1 cellular context compared by ENCODE assay signal in the genomic region with DNA sequence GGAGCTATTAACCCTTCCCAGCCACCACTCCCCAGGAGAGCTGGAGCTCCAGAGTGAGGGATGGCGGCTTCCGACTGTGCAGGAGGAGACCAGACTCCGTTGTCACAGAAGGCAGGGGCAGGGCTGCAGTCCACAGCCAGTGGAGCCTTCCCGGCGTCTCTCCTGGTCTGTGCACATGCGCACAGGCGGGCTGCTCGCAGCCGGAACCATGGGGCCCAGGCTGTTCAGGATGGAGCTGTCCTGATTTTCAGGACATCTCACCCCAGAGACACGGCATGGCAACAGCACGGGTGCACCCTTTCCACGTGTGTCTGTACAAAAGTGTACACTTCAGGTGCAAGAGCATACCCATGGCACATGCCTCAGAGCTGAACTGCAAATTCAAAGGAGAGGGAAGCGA.
TF ChIP-seq lines count a peak whose summit lies in the region.

No MANE protein-coding gene starts in this region.

TF ChIP-seq in GM23338, 12 proteins besides CTCF, POLR2A, EP300 and RAD21 (continued from another document):
- TF ChIP-seq, protein P1, sequence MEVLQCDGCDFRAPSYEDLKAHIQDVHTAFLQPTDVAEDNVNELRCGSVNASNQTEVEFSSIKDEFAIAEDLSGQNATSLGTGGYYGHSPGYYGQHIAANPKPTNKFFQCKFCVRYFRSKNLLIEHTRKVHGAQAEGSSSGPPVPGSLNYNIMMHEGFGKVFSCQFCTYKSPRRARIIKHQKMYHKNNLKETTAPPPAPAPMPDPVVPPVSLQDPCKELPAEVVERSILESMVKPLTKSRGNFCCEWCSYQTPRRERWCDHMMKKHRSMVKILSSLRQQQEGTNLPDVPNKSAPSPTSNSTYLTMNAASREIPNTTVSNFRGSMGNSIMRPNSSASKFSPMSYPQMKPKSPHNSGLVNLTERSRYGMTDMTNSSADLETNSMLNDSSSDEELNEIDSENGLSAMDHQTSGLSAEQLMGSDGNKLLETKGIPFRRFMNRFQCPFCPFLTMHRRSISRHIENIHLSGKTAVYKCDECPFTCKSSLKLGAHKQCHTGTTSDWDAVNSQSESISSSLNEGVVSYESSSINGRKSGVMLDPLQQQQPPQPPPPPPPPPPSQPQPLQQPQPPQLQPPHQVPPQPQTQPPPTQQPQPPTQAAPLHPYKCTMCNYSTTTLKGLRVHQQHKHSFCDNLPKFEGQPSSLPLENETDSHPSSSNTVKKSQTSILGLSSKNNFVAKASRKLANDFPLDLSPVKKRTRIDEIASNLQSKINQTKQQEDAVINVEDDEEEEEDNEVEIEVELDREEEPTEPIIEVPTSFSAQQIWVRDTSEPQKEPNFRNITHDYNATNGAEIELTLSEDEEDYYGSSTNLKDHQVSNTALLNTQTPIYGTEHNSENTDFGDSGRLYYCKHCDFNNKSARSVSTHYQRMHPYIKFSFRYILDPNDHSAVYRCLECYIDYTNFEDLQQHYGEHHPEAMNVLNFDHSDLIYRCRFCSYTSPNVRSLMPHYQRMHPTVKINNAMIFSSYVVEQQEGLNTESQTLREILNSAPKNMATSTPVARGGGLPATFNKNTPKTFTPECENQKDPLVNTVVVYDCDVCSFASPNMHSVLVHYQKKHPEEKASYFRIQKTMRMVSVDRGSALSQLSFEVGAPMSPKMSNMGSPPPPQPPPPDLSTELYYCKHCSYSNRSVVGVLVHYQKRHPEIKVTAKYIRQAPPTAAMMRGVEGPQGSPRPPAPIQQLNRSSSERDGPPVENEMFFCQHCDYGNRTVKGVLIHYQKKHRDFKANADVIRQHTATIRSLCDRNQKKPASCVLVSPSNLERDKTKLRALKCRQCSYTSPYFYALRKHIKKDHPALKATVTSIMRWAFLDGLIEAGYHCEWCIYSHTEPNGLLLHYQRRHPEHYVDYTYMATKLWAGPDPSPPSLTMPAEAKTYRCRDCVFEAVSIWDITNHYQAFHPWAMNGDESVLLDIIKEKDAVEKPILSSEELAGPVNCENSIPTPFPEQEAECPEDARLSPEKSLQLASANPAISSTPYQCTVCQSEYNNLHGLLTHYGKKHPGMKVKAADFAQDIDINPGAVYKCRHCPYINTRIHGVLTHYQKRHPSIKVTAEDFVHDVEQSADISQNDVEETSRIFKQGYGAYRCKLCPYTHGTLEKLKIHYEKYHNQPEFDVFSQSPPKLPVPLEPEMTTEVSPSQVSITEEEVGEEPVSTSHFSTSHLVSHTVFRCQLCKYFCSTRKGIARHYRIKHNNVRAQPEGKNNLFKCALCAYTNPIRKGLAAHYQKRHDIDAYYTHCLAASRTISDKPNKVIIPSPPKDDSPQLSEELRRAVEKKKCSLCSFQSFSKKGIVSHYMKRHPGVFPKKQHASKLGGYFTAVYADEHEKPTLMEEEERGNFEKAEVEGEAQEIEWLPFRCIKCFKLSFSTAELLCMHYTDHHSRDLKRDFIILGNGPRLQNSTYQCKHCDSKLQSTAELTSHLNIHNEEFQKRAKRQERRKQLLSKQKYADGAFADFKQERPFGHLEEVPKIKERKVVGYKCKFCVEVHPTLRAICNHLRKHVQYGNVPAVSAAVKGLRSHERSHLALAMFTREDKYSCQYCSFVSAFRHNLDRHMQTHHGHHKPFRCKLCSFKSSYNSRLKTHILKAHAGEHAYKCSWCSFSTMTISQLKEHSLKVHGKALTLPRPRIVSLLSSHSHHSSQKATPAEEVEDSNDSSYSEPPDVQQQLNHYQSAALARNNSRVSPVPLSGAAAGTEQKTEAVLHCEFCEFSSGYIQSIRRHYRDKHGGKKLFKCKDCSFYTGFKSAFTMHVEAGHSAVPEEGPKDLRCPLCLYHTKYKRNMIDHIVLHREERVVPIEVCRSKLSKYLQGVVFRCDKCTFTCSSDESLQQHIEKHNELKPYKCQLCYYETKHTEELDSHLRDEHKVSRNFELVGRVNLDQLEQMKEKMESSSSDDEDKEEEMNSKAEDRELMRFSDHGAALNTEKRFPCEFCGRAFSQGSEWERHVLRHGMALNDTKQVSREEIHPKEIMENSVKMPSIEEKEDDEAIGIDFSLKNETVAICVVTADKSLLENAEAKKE (CRISPR knock-in tag; IDR thresholded peaks at IDR 0.05): no peak
- no peak for TF ChIP-seq NANOG (IDR thresholded peaks at IDR 0.05; ENCODE audit: borderline replicate concordance)
- TF ChIP-seq, protein P2, sequence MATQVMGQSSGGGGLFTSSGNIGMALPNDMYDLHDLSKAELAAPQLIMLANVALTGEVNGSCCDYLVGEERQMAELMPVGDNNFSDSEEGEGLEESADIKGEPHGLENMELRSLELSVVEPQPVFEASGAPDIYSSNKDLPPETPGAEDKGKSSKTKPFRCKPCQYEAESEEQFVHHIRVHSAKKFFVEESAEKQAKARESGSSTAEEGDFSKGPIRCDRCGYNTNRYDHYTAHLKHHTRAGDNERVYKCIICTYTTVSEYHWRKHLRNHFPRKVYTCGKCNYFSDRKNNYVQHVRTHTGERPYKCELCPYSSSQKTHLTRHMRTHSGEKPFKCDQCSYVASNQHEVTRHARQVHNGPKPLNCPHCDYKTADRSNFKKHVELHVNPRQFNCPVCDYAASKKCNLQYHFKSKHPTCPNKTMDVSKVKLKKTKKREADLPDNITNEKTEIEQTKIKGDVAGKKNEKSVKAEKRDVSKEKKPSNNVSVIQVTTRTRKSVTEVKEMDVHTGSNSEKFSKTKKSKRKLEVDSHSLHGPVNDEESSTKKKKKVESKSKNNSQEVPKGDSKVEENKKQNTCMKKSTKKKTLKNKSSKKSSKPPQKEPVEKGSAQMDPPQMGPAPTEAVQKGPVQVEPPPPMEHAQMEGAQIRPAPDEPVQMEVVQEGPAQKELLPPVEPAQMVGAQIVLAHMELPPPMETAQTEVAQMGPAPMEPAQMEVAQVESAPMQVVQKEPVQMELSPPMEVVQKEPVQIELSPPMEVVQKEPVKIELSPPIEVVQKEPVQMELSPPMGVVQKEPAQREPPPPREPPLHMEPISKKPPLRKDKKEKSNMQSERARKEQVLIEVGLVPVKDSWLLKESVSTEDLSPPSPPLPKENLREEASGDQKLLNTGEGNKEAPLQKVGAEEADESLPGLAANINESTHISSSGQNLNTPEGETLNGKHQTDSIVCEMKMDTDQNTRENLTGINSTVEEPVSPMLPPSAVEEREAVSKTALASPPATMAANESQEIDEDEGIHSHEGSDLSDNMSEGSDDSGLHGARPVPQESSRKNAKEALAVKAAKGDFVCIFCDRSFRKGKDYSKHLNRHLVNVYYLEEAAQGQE (IDR thresholded peaks at IDR 0.05; ENCODE audit: unreplicated experiment): no peak
- TF ChIP-seq STAT1 (IDR thresholded peaks at IDR 0.05; ENCODE audit: unreplicated experiment): no peak
